Comparison of ENCODE assay signal across 8 cellular contexts in genomic region chr10:70052462-70053211, GRCh38. TPM values are rescaled to one million over a fixed set of nuclear protein-coding genes. Genes with fewer than 3 reads are reported as not detected.
DNase-seq lines count a peak whose midpoint lies in the region; ATAC-seq, FAIRE-seq and TF ChIP-seq lines count a peak whose summit lies in the region.

Gene MACROH2A2, plus strand, starts transcription at chr10:70052846. Its CDS starts 22,813 bp downstream, at chr10:70075659.

- H3K4me3 Mint-ChIP-seq in nephron, result peak within 1 kb of the TSS; percentile 92 to 98 (median 95)

- H3K27me3 Mint-ChIP-seq in nephron (ENCODE audit: low read depth), result no peaks in the 10 kb centered on the region

- peaks cover 6% of the 10 kb centered on the region for H3K36me3 Mint-ChIP-seq in nephron (ENCODE audit: low read depth)

- peak; percentile 42 for DNase-seq in ELR (ENCODE audit: low read depth)
- DNase-seq in NCI-H1436 treated with DMSO at 0.1 percent for 48 hours (lab: John Stamatoyannopoulos, UW), result peak; percentile 16
- DNase-seq in activated naive CD4-positive, alpha-beta T cell treated with anti-CD3 and anti-CD28 coated beads, Interleukin-2, amount 50 U/mL, for 16 hours, result peak; percentile 14
- DNase-seq in frontal cortex (ENCODE audit: low spot score in 2 of 2), result peak; percentile 49 to 69
- DNase-seq in LoVo (ENCODE audit: low spot score), result no peak

- TF ChIP-seq CTCF in nephron (IDR thresholded peaks at IDR 0.05; ENCODE audit: unreplicated experiment in 3 of 3), result peak; percentile 56 to 58 (median 57)

- peak within 1 kb of the TSS; percentile 99 for H3K27ac Mint-ChIP-seq in nephron

- FAIRE-seq in frontal cortex (lab: Jason Lieb, UNC), result no peak

- no peaks in the 10 kb centered on the region for H3K9me3 Mint-ChIP-seq in nephron

- ATAC-seq in GM18870 (IDR thresholded peaks at IDR 0.05; ENCODE audit: unreplicated experiment) (no peak), HG03196 (IDR thresholded peaks at IDR 0.05; ENCODE audit: unreplicated experiment) (no peak)

- H3K4me1 Mint-ChIP-seq in nephron, result peaks cover 35% of the 10 kb centered on the region

RNA-seq across cellular contexts. Expression of gene MACROH2A2, which starts in this region (rescaled TPM):
- total RNA-seq in frontal cortex, result 48.9 TPM
